ENCODE assay signal across 13 cellular contexts in genomic region chr12:56716458-56716857, GRCh38. TPM values are rescaled to one million over a fixed set of nuclear protein-coding genes. Genes with fewer than 3 reads are reported as not detected.
DNase-seq lines count a peak whose midpoint lies in the region; ATAC-seq and TF ChIP-seq lines count a peak whose summit lies in the region.
"Had no signal": no experiment of that assay in that cellular context is flagged by ENCODE, and none has a peak within 500 bp of the region (broad histone marks: within the 10 kb centered on the region; RNA-seq: fewer than 3 reads in every experiment).

No MANE protein-coding gene starts in this region.

- peak overlapping the region; percentile 33 for H3K27ac Mint-ChIP-seq in activated CD8-positive, alpha-beta memory T cell treated with anti-CD3 and anti-CD28 coated beads, Interleukin-2, amount 10 ng/mL, durations not matched to agents 7 days and 5 days
- H3K27ac Mint-ChIP-seq in endothelial cell (ENCODE audit: unreplicated experiment), result peak overlapping the region; percentile 31
- peak overlapping the region; percentile 89 for H3K27ac Mint-ChIP-seq in stimulated activated naive B cell treated with anti-CD40 and anti-IgM and Interleukin-4, amounts not matched to agents 10 μg/mL and 1 μg/mL and 100 μg/mL, for 72 hours

- H3K36me3 Mint-ChIP-seq in activated CD8-positive, alpha-beta memory T cell treated with anti-CD3 and anti-CD28 coated beads, Interleukin-2, amount 10 ng/mL, durations not matched to agents 7 days and 5 days, result peaks cover 75% of the 10 kb centered on the region
- peaks cover 65% of the 10 kb centered on the region for H3K36me3 Mint-ChIP-seq in endothelial cell (ENCODE audit: low read depth, unreplicated experiment)
- peaks cover 70 to 75% of the 10 kb centered on the region in 2 donors for H3K36me3 Mint-ChIP-seq in stimulated activated naive B cell treated with anti-CD40 and anti-IgM and Interleukin-4, amounts not matched to agents 10 μg/mL and 1 μg/mL and 100 μg/mL, for 72 hours

- H3K27me3 Mint-ChIP-seq in activated CD8-positive, alpha-beta memory T cell treated with anti-CD3 and anti-CD28 coated beads, Interleukin-2, amount 10 ng/mL, durations not matched to agents 7 days and 5 days, result no peaks in the 10 kb centered on the region
- peaks cover 10% of the 10 kb centered on the region for H3K27me3 Mint-ChIP-seq in endothelial cell (ENCODE audit: unreplicated experiment)
- no peaks in the 10 kb centered on the region for H3K27me3 Mint-ChIP-seq in stimulated activated naive B cell treated with anti-CD40 and anti-IgM and Interleukin-4, amounts not matched to agents 10 μg/mL and 1 μg/mL and 100 μg/mL, for 72 hours

- DNase-seq in activated CD8-positive, alpha-beta memory T cell treated with anti-CD3 and anti-CD28 coated beads, Interleukin-2, amount 10 ng/mL, durations not matched to agents 7 days and 5 days, result no peak
- no peak for DNase-seq in activated CD8-positive, alpha-beta memory T cell treated with anti-CD3 and anti-CD28 coated beads, Interleukin-2, amount 50 U/mL, for 4 hours
- DNase-seq in SK-N-MC (ENCODE audit: low read depth, low spot score) (no peak), endothelial cell (ENCODE audit: low spot score) (no peak), NCI-H524 treated with DMSO at 0.1 percent for 48 hours (lab: John Stamatoyannopoulos, UW) (no peak), iPS-NIHi11 (ENCODE audit: low spot score) (no peak)
- no peak for DNase-seq in stimulated activated naive B cell treated with anti-CD40 and anti-IgM and Interleukin-4, amounts not matched to agents 10 μg/mL and 1 μg/mL and 100 μg/mL, for 72 hours
- DNase-seq: activated T-cell treated with anti-CD3 and anti-CD28 coated beads, Interleukin-2, amount 50 U/mL, for 4 hours; kidney; NCI-H187 treated with DMSO at 0.1 percent for 48 hours; nucleus accumbens had no signal

- peak overlapping the region; percentile 81 for H3K27ac ChIP-seq in SK-N-MC

- no peak overlapping the region for H3K4me3 ChIP-seq in SK-N-MC

- no peak for TF ChIP-seq CTCF in endothelial cell (IDR thresholded peaks at IDR 0.05; ENCODE audit: unreplicated experiment)

- peaks cover 50% of the 10 kb centered on the region for H3K4me1 Mint-ChIP-seq in activated CD8-positive, alpha-beta memory T cell treated with anti-CD3 and anti-CD28 coated beads, Interleukin-2, amount 10 ng/mL, durations not matched to agents 7 days and 5 days
- H3K4me1 Mint-ChIP-seq in endothelial cell (ENCODE audit: unreplicated experiment), result peaks cover 38% of the 10 kb centered on the region
- H3K4me1 Mint-ChIP-seq in stimulated activated naive B cell treated with anti-CD40 and anti-IgM and Interleukin-4, amounts not matched to agents 10 μg/mL and 1 μg/mL and 100 μg/mL, for 72 hours, result peaks cover 47 to 51% of the 10 kb centered on the region in 2 donors

- H3K9me3 Mint-ChIP-seq in activated CD8-positive, alpha-beta memory T cell treated with anti-CD3 and anti-CD28 coated beads, Interleukin-2, amount 10 ng/mL, durations not matched to agents 7 days and 5 days (ENCODE audit: low read depth), result no peaks in the 10 kb centered on the region
- no peaks in the 10 kb centered on the region for H3K9me3 Mint-ChIP-seq in endothelial cell (ENCODE audit: unreplicated experiment)
- H3K9me3 Mint-ChIP-seq in stimulated activated naive B cell treated with anti-CD40 and anti-IgM and Interleukin-4, amounts not matched to agents 10 μg/mL and 1 μg/mL and 100 μg/mL, for 72 hours, result no peaks in the 10 kb centered on the region
- H3K9me3 Mint-ChIP-seq: activated T-cell treated with anti-CD3 and anti-CD28 coated beads, Interleukin-2, amount 50 U/mL, for 4 hours had no signal

- H3K9me3 ChIP-seq in SK-N-MC (ENCODE audit: low read depth, low read length), result no peaks in the 10 kb centered on the region

- no peak overlapping the region for H3K4me3 Mint-ChIP-seq in activated CD8-positive, alpha-beta memory T cell treated with anti-CD3 and anti-CD28 coated beads, Interleukin-2, amount 10 ng/mL, durations not matched to agents 7 days and 5 days
- peak overlapping the region; percentile 75 for H3K4me3 Mint-ChIP-seq in endothelial cell (ENCODE audit: unreplicated experiment)
- peak overlapping the region; percentile 18 to 41 for H3K4me3 Mint-ChIP-seq in stimulated activated naive B cell treated with anti-CD40 and anti-IgM and Interleukin-4, amounts not matched to agents 10 μg/mL and 1 μg/mL and 100 μg/mL, for 72 hours
- H3K4me3 Mint-ChIP-seq: activated T-cell treated with anti-CD3 and anti-CD28 coated beads, Interleukin-2, amount 50 U/mL, for 4 hours had no signal

- H3K9ac ChIP-seq in SK-N-MC (ENCODE audit: insufficient read length), result no peak overlapping the region

- CTCF ChIA-PET in activated CD8-positive, alpha-beta memory T cell treated with anti-CD3 and anti-CD28 coated beads, Interleukin-2, amount 10 ng/mL, durations not matched to agents 7 days and 5 days (lab: Charles Lee), result interaction anchor here (1.6 kb wide), 2 partner anchors 31 to 39 kb away, joined by 3 read pairs; no protein-coding TSS in a partner anchor

- no peak for ATAC-seq in activated CD8-positive, alpha-beta memory T cell treated with anti-CD3 and anti-CD28 coated beads, Interleukin-2, amount 10 ng/mL, durations not matched to agents 7 days and 5 days
- no peak for ATAC-seq in stimulated activated naive B cell treated with anti-CD40 and anti-IgM and Interleukin-4, amounts not matched to agents 10 μg/mL and 1 μg/mL and 100 μg/mL, for 72 hours (replicated peaks)
- ATAC-seq in HG02884 (IDR thresholded peaks at IDR 0.05; ENCODE audit: unreplicated experiment), result no peak
- ATAC-seq: activated T-cell treated with anti-CD3 and anti-CD28 coated beads, Interleukin-2, amount 50 U/mL, for 4 hours had no signal

- peaks cover 90% of the 10 kb centered on the region for H3K36me3 ChIP-seq in SK-N-MC (ENCODE audit: insufficient read depth, low read length)

RNA-seq across cellular contexts. Expression of gene NACA, which starts 8.6 kb away (rescaled TPM):
- 100 to 1,000 TPM; 723 to 803 TPM for total RNA-seq in activated CD8-positive, alpha-beta memory T cell treated with anti-CD3 and anti-CD28 coated beads, Interleukin-2, amount 10 ng/mL, durations not matched to agents 7 days and 5 days
- 687 TPM for total RNA-seq in endothelial cell (ENCODE audit: unreplicated experiment)

RNA-seq across cellular contexts. Expression of gene PTGES3, which starts 28.4 kb away (rescaled TPM):
- total RNA-seq in activated CD8-positive, alpha-beta memory T cell treated with anti-CD3 and anti-CD28 coated beads, Interleukin-2, amount 10 ng/mL, durations not matched to agents 7 days and 5 days, result 100 to 1,000 TPM; 241 to 268 TPM
- 165 TPM for total RNA-seq in endothelial cell (ENCODE audit: unreplicated experiment)

RNA-seq across cellular contexts. Expression of gene PRIM1, which starts 35.7 kb away (rescaled TPM):
- 10 to 100 TPM; 62.9 to 65.3 TPM for total RNA-seq in activated CD8-positive, alpha-beta memory T cell treated with anti-CD3 and anti-CD28 coated beads, Interleukin-2, amount 10 ng/mL, durations not matched to agents 7 days and 5 days
- total RNA-seq in endothelial cell (ENCODE audit: unreplicated experiment), result 11.2 TPM

RNA-seq across cellular contexts. Expression of gene HSD17B6, which starts 46.7 kb away (rescaled TPM):
- 1 to 10 TPM; 2.9 to 4.5 TPM for total RNA-seq in activated CD8-positive, alpha-beta memory T cell treated with anti-CD3 and anti-CD28 coated beads, Interleukin-2, amount 10 ng/mL, durations not matched to agents 7 days and 5 days
- total RNA-seq in endothelial cell (ENCODE audit: unreplicated experiment), result 1.8 TPM
- total RNA-seq: HT-29 had no signal

Comparison
In these comparisons a context has a peak if more than half of its experiments do, and no peak if none do; other contexts are left out.
1. H3K27ac Mint-ChIP-seq: peak in every context shown above with its lines; median percentile 89 in stimulated activated naive B cell treated with anti-CD40 and anti-IgM and Interleukin-4, amounts not matched to agents 10 μg/mL and 1 μg/mL and 100 μg/mL, for 72 hours; 33 in activated CD8-positive, alpha-beta memory T cell treated with anti-CD3 and anti-CD28 coated beads, Interleukin-2, amount 10 ng/mL, durations not matched to agents 7 days and 5 days; 31 in endothelial cell.